In the genomic region with DNA sequence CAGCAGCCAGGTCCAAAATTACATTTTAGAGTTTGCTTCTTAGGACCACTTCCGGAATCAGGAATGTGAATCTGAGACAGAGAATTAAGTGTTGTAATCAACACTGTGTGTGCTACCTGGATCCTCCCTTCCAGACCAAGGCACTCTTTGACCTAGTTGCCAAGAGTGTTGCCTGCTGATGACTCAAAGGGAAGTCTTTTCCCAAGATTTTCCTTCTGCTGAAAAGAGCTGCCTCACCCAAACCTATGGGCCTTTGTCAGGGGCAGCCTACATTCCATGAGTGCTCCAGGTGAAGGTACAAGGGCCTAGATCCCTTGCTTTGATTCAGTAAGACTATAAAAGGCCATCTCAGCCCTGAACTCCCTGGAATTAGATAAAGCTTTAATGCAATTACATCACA, we compare ENCODE assay signal across 21 cellular contexts.
DNase-seq lines count a peak whose midpoint lies in the region; ATAC-seq, FAIRE-seq and TF ChIP-seq lines count a peak whose summit lies in the region.
"Had no signal": no experiment of that assay in that cellular context is flagged by ENCODE, and none has a peak within 500 bp of the region (broad histone marks: within the 10 kb centered on the region; RNA-seq: fewer than 3 reads in every experiment).

No MANE protein-coding gene starts in this region.

- H3K4me1 ChIP-seq in H1 (replicated peaks in 1 of 4; ENCODE audit: control insufficient read depth in 3 of 4, insufficient read depth in 4 of 4, low read length in 3 of 4) (no peaks in the 10 kb centered on the region), keratinocyte (ENCODE audit: control insufficient read depth, extremely low read depth, insufficient read depth, low read length) (peaks cover 8% of the 10 kb centered on the region), gastrocnemius medialis (no peaks in the 10 kb centered on the region)
- H3K4me1 ChIP-seq: HAP-1 had no signal

- no peak overlapping the region for H4K5ac ChIP-seq in H1 (ENCODE audit: insufficient read length, low read depth, low read length)

- H3K27ac ChIP-seq in H1 (ENCODE audit: low read depth, low read length) (no peak overlapping the region), keratinocyte (ENCODE audit: control insufficient read depth, insufficient read depth, low read length) (no peak overlapping the region), gastrocnemius medialis (no peak overlapping the region)
- H3K27ac ChIP-seq: HL-60 had no signal

- no peak overlapping the region for H3K27ac Mint-ChIP-seq in glutamatergic neuron (ENCODE audit: unreplicated experiment)
- H3K27ac Mint-ChIP-seq: CD4-positive, alpha-beta T cell; IgD-negative memory B cell had no signal

- FAIRE-seq in H1 (lab: Jason Lieb, UNC): no peak
- FAIRE-seq in keratinocyte (lab: Jason Lieb, UNC): peak; percentile 59

- no peaks in the 10 kb centered on the region for H3K9me3 ChIP-seq in H1 (ENCODE audit: insufficient read depth in 2 of 2, low read depth in 1 of 2, low read length in 1 of 2)
- no peaks in the 10 kb centered on the region for H3K9me3 ChIP-seq in keratinocyte (ENCODE audit: control insufficient read depth, low read depth, low read length)
- H3K9me3 ChIP-seq in gastrocnemius medialis: no peaks in the 10 kb centered on the region
- H3K9me3 ChIP-seq: HAP-1, SK-N-SH had no signal

- H2BK15ac ChIP-seq in H1 (ENCODE audit: low read length): no peak overlapping the region

- no peak overlapping the region for H2BK5ac ChIP-seq in H1 (ENCODE audit: low read depth, low read length)

- dilution Hi-C loops in keratinocyte (cut with MboI; ENCODE audit: extremely low pct_ligation_motif_present, low sequenced_read_pairs): no loop called here

- H3K27me3 ChIP-seq in H1 (replicated peaks in 1 of 4; ENCODE audit: control insufficient read depth in 3 of 4, extremely low read depth in 1 of 4, insufficient read depth in 3 of 4, low read length in 3 of 4) (no peaks in the 10 kb centered on the region), keratinocyte (ENCODE audit: control insufficient read depth, extremely low read depth, insufficient read depth, low read length) (no peaks in the 10 kb centered on the region), gastrocnemius medialis (no peaks in the 10 kb centered on the region)

- H3K4me3 ChIP-seq in H1 (ENCODE audit: extremely low read depth in 1 of 4, insufficient read depth in 2 of 4, low read depth in 3 of 4, low read length in 4 of 4) (no peak overlapping the region), keratinocyte (ENCODE audit: control insufficient read depth in 2 of 3, extremely low read depth in 1 of 3, insufficient read depth in 2 of 3, low read depth in 1 of 3, low read length in 3 of 3) (no peak overlapping the region), gastrocnemius medialis (no peak overlapping the region)
- H3K4me3 ChIP-seq: HAP-1 had no signal

- intact Hi-C loops in gastrocnemius medialis (cut with DNase I; ENCODE audit: low total_unique reads): no loop called here

- H3K23me2 ChIP-seq in H1 (ENCODE audit: low read depth, low read length): no peaks in the 10 kb centered on the region

- TF ChIP-seq CTCF in H1 (IDR thresholded peaks at IDR 0.05; ENCODE audit: control extremely low read depth in 1 of 3, insufficient read depth in 1 of 3, low read depth in 1 of 3, low read length in 3 of 3) (no peak), keratinocyte (optimal IDR thresholded peaks at IDR 0.05 in 1 of 3, IDR thresholded peaks at IDR 0.05 in 1 of 3, conservative IDR thresholded peaks at IDR 0.05 in 1 of 3; ENCODE audit: extremely low read depth in 1 of 3, insufficient read depth in 2 of 3, low read length in 3 of 3) (no peak), glutamatergic neuron (IDR thresholded peaks at IDR 0.05; ENCODE audit: partially characterized antibody, unreplicated experiment) (no peak), gastrocnemius medialis (IDR thresholded peaks at IDR 0.05 in 4 of 5, conservative IDR thresholded peaks at IDR 0.05 in 1 of 5) (no peak)

- H2AFZ ChIP-seq in H1 (ENCODE audit: low read length) (peak overlapping the region; percentile 78; the same call in 1 of the 2 replicates), keratinocyte (ENCODE audit: control insufficient read depth, low read length) (peak overlapping the region; percentile 77)

- H3K4me2 ChIP-seq in H1 (ENCODE audit: insufficient read depth in 1 of 2, low read depth in 2 of 2, low read length in 2 of 2) (no peak overlapping the region), keratinocyte (ENCODE audit: control insufficient read depth, extremely low read depth, insufficient read depth, low read depth, low read length) (peak overlapping the region; percentile 25)
- H3K4me2 ChIP-seq: SK-N-SH had no signal

- no peaks in the 10 kb centered on the region for H3K9me3 Mint-ChIP-seq in glutamatergic neuron (ENCODE audit: unreplicated experiment)

- H3K27me3 Mint-ChIP-seq in glutamatergic neuron (ENCODE audit: unreplicated experiment): no peaks in the 10 kb centered on the region
- H3K27me3 Mint-ChIP-seq: CD4-positive, alpha-beta T cell; IgD-negative memory B cell had no signal

- H2BK12ac ChIP-seq in H1 (ENCODE audit: low read depth, low read length): no peak overlapping the region

- WGBS in H1 (ENCODE audit: extremely low coverage in 1 of 2, insufficient coverage in 1 of 2, insufficient read length in 1 of 2, insufficient replicate concordance in 2 of 2, low coverage in 1 of 2, low lambda C conversion rate in 2 of 2, missing lambda C conversion rate in 1 of 2), 2 experiments: 93% methylated on average over 1 of the region's 1 CpG; no CpG with 5 or more reads in 1 of the 2 experiments

- no peaks in the 10 kb centered on the region for H3K36me3 ChIP-seq in H1 (ENCODE audit: control insufficient read depth in 2 of 4, insufficient read depth in 4 of 4, low read length in 3 of 4)
- H3K36me3 ChIP-seq in keratinocyte (ENCODE audit: control insufficient read depth in 2 of 2, extremely low read depth in 1 of 2, insufficient read depth in 2 of 2, low read length in 2 of 2): no peaks in the 10 kb centered on the region
- H3K36me3 ChIP-seq in gastrocnemius medialis: no peaks in the 10 kb centered on the region
- H3K36me3 ChIP-seq: HAP-1 had no signal

- no peak for TF ChIP-seq RAD21 in H1 (IDR thresholded peaks at IDR 0.05 in 1 of 2, conservative IDR thresholded peaks at IDR 0.05 in 1 of 2; ENCODE audit: low read depth in 2 of 2, low read length in 2 of 2)

- no peaks in the 10 kb centered on the region for H3K36me3 Mint-ChIP-seq in glutamatergic neuron (ENCODE audit: unreplicated experiment)
- H3K36me3 Mint-ChIP-seq: IgD-negative memory B cell had no signal

- no peak overlapping the region for H3K56ac ChIP-seq in H1 (replicated peaks; ENCODE audit: insufficient read length, low read depth, low read length)

- H3K79me2 ChIP-seq in H1 (ENCODE audit: control insufficient read depth in 1 of 2, insufficient read depth in 2 of 2, low read length in 2 of 2) (no peaks in the 10 kb centered on the region), keratinocyte (ENCODE audit: control insufficient read depth, insufficient read depth, low read length) (no peaks in the 10 kb centered on the region)

- CTCF ChIA-PET in H1 (lab: Charles Lee; ENCODE audit: partially characterized antibody): interaction anchor here (0.6 to 1.5 kb wide), 2 partner anchors 64 to 204 kb away, joined by 3 to 4 read pairs; no protein-coding TSS in a partner anchor

- no peak overlapping the region for H3K18ac ChIP-seq in H1 (ENCODE audit: extremely low read depth, low read length)

- no peak overlapping the region for H3K23ac ChIP-seq in H1 (ENCODE audit: insufficient read length)

- no peak overlapping the region for H3K4me3 Mint-ChIP-seq in glutamatergic neuron (ENCODE audit: unreplicated experiment)
- H3K4me3 Mint-ChIP-seq: CD4-positive, alpha-beta T cell; IgD-negative memory B cell had no signal

- H2AK5ac ChIP-seq in H1 (ENCODE audit: low read depth, low read length): no peak overlapping the region

- H3K4me1 Mint-ChIP-seq in glutamatergic neuron (ENCODE audit: low read depth, unreplicated experiment): no peaks in the 10 kb centered on the region
- H3K4me1 Mint-ChIP-seq: IgD-negative memory B cell had no signal

- in situ Hi-C loops in gastrocnemius medialis (cut with MboI; ENCODE audit: low sequenced_read_pairs in 4 of 4): no loop called here

- H2BK20ac ChIP-seq in H1 (ENCODE audit: low read length): no peak overlapping the region

- no peak overlapping the region for H2BK120ac ChIP-seq in H1 (replicated peaks; ENCODE audit: low read depth, low read length)

- H3K4ac ChIP-seq in H1 (replicated peaks; ENCODE audit: insufficient read length, low read depth, low read length): no peak overlapping the region

- H3K9ac ChIP-seq in H1 (replicated peaks in 1 of 4; ENCODE audit: extremely low read depth in 1 of 4, low read depth in 3 of 4, low read length in 3 of 4) (no peak overlapping the region), keratinocyte (ENCODE audit: control insufficient read depth, extremely low read depth, insufficient read depth, low read length) (no peak overlapping the region)
- H3K9ac ChIP-seq: SK-N-SH had no signal

- no peak overlapping the region for H4K8ac ChIP-seq in H1 (ENCODE audit: extremely low read depth, insufficient read depth, low read length)

- DNase-seq in AG20443 (ENCODE audit: low spot score) (peak; percentile 13), LoVo (ENCODE audit: low spot score) (peak; percentile 15), H1 (ENCODE audit: low read depth in 1 of 2, low spot score in 2 of 2) (no peak), keratinocyte (ENCODE audit: low read depth, low spot score) (peak; percentile 5), NCI-H1048 (lab: John Stamatoyannopoulos, UW) (no peak), glutamatergic neuron (no peak), gastrocnemius medialis (no peak)
- DNase-seq: CD4-positive, alpha-beta T cell; DMS79; Karpas-422; NCI-H1105; NCI-H2081 treated with DMSO at 0.1 percent for 48 hours; NCI-H510A; NCI-H748 treated with DMSO at 0.1 percent for 48 hours; NK-92 treated with Interleukin-12 subunit alpha and Interleukin-12 subunit beta, amount 100 ng/mL, for 24 hours; SHP77 treated with DMSO at 0.1 percent for 48 hours; SK-N-SH had no signal

- H3K14ac ChIP-seq in H1 (ENCODE audit: insufficient read length): no peak overlapping the region

- ATAC-seq in HG03460 (IDR thresholded peaks at IDR 0.05; ENCODE audit: unreplicated experiment): no peak
- ATAC-seq in gastrocnemius medialis: no peak

- no peak overlapping the region for H4K91ac ChIP-seq in H1 (replicated peaks; ENCODE audit: insufficient read length, low read length)

- no peaks in the 10 kb centered on the region for H4K20me1 ChIP-seq in H1 (replicated peaks in 1 of 2; ENCODE audit: control insufficient read depth in 1 of 2, insufficient read depth in 2 of 2, low read length in 2 of 2)
- no peaks in the 10 kb centered on the region for H4K20me1 ChIP-seq in keratinocyte (ENCODE audit: control insufficient read depth, extremely low read depth, insufficient read depth, low read length)

- POLR2A ChIA-PET in H1 (lab: Charles Lee; ENCODE audit: partially characterized antibody): no interaction called here

- no peak for TF ChIP-seq POLR2A in H1 (IDR thresholded peaks at IDR 0.05; ENCODE audit: control extremely low read depth in 1 of 2, low read depth in 2 of 2, low read length in 2 of 2)
- no peak for TF ChIP-seq POLR2A in gastrocnemius medialis (IDR thresholded peaks at IDR 0.05)

- TF ChIP-seq EP300 in H1 (IDR thresholded peaks at IDR 0.05; ENCODE audit: borderline replicate concordance in 1 of 2, low read depth in 2 of 2, low read length in 2 of 2): no peak

- no peaks in the 10 kb centered on the region for H3K79me1 ChIP-seq in H1 (ENCODE audit: low read depth, low read length)

- H3K9me1 ChIP-seq in keratinocyte (ENCODE audit: control insufficient read depth, extremely low read depth, insufficient read depth, low read length): no peaks in the 10 kb centered on the region

Comparison
In these comparisons a context has a peak if more than half of its experiments do, and no peak if none do; other contexts are left out.
1. DNase-seq: peak in AG20443 (single experiment), LoVo (single experiment) and keratinocyte (single experiment); none in H1 (0 of 2), NCI-H1048 (single experiment), glutamatergic neuron (single experiment) and gastrocnemius medialis (0 of 2).